ENCODE assay signal across 24 cellular contexts in the genomic region with DNA sequence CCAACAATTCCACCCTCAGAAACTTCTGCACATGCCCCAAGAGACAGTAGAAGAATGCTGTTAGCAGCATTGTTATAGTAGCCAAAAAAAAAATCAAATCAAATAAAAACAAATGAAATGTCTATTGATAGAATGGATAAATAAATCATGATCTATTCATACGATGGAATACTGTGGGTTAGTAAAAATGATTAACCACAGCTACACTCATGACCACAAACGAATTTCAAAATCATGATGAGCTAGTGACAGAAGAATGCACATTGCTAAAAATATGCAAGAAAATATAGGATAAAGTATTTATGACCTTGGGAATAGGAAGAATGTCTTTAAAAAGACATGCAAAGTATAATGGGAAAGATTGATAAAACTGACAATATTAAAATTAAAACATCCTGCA. TPM values are rescaled to one million over a fixed set of nuclear protein-coding genes. Genes with fewer than 3 reads are reported as not detected.
DNase-seq lines count a peak whose midpoint lies in the region; ATAC-seq and TF ChIP-seq lines count a peak whose summit lies in the region.
"Had no signal": no experiment of that assay in that cellular context is flagged by ENCODE, and none has a peak within 500 bp of the region (broad histone marks: within the 10 kb centered on the region; RNA-seq: fewer than 3 reads in every experiment).

No MANE protein-coding gene starts in this region.

- H3K9me3 Mint-ChIP-seq in mesothelial cell of epicardium: peaks cover 6% of the 10 kb centered on the region
- H3K9me3 Mint-ChIP-seq: activated CD4-positive, alpha-beta T cell treated with anti-CD3 and anti-CD28 coated beads, Interleukin-2, amount 10 ng/mL, durations not matched to agents 7 days and 5 days; activated naive CD4-positive, alpha-beta T cell treated with anti-CD3 and anti-CD28 coated beads, Interleukin-2, amount 50 U/mL, for 72 hours; central memory CD8-positive, alpha-beta T cell had no signal

- H3K27ac Mint-ChIP-seq in mesothelial cell of epicardium: no peak overlapping the region
- H3K27ac Mint-ChIP-seq: activated CD4-positive, alpha-beta T cell treated with anti-CD3 and anti-CD28 coated beads, Interleukin-2, amount 10 ng/mL, durations not matched to agents 7 days and 5 days; activated naive CD4-positive, alpha-beta T cell treated with anti-CD3 and anti-CD28 coated beads, Interleukin-2, amount 50 U/mL, for 72 hours; B cell had no signal

- H3K27me3 Mint-ChIP-seq in mesothelial cell of epicardium (ENCODE audit: low read depth): peaks cover 51% of the 10 kb centered on the region

- POLR2A ChIA-PET in AG04450 (lab: Yijun Ruan, JAX): interaction anchor here (0.9 kb wide), 1 partner anchor 103 kb away, joined by 3 read pairs; no protein-coding TSS in a partner anchor

- H3K4me3 ChIP-seq in AG04450 (ENCODE audit: low read depth, low read length) (no peak overlapping the region), astrocyte of the spinal cord (ENCODE audit: low read depth, low read length) (no peak overlapping the region)
- H3K4me3 ChIP-seq: hepatocyte, mucosa of descending colon, stomach, vagina had no signal

- H3K4me1 Mint-ChIP-seq in mesothelial cell of epicardium: peaks cover 6% of the 10 kb centered on the region
- H3K4me1 Mint-ChIP-seq: activated CD4-positive, alpha-beta T cell treated with anti-CD3 and anti-CD28 coated beads, Interleukin-2, amount 10 ng/mL, durations not matched to agents 7 days and 5 days; B cell; central memory CD8-positive, alpha-beta T cell had no signal

- no peak overlapping the region for H3K27ac ChIP-seq in AG04450 (ENCODE audit: low read depth, low read length)
- H3K27ac ChIP-seq: hepatocyte, stomach, vagina had no signal

- H3K4me3 Mint-ChIP-seq in mesothelial cell of epicardium: no peak overlapping the region
- H3K4me3 Mint-ChIP-seq: activated CD4-positive, alpha-beta T cell treated with anti-CD3 and anti-CD28 coated beads, Interleukin-2, amount 10 ng/mL, durations not matched to agents 7 days and 5 days; B cell; central memory CD8-positive, alpha-beta T cell had no signal

- ATAC-seq in HG02759 (IDR thresholded peaks at IDR 0.05; ENCODE audit: unreplicated experiment) (no peak), esophagus mucosa (no peak), GM18873 (IDR thresholded peaks at IDR 0.05; ENCODE audit: low FRiP score, unreplicated experiment) (no peak)
- ATAC-seq: activated naive CD4-positive, alpha-beta T cell treated with anti-CD3 and anti-CD28 coated beads, Interleukin-2, amount 50 U/mL, for 72 hours; mucosa of descending colon; SK-N-SH treated with all-trans-retinoic acid at 6 μM for 48 hours had no signal

- in situ Hi-C loops in astrocyte of the spinal cord (cut with HindIII; ENCODE audit: low sequenced_read_pairs): no loop called here

- CTCF ChIA-PET in AG04450 (lab: Charles Lee): no interaction called here

- H3K36me3 Mint-ChIP-seq in mesothelial cell of epicardium: no peaks in the 10 kb centered on the region
- H3K36me3 Mint-ChIP-seq: activated naive CD4-positive, alpha-beta T cell treated with anti-CD3 and anti-CD28 coated beads, Interleukin-2, amount 50 U/mL, for 72 hours had no signal

- no peaks in the 10 kb centered on the region; the same call in 1 of the 2 replicates for H3K9me3 ChIP-seq in AG04450 (ENCODE audit: control insufficient read depth, insufficient read depth, low read length)
- H3K9me3 ChIP-seq: mucosa of descending colon, stomach, vagina had no signal

- DNase-seq in AG04450 (ENCODE audit: low read depth, low spot score) (peak; percentile 18), HCEC 1CT (peak; percentile 82), astrocyte of the spinal cord (ENCODE audit: low read depth, low spot score) (peak; percentile 12), foreskin melanocyte (peak; percentile 52), mesothelial cell of epicardium (ENCODE audit: low spot score in 2 of 2, unreplicated experiment in 2 of 2) (no peak)
- DNase-seq: activated CD4-positive, alpha-beta T cell treated with anti-CD3 and anti-CD28 coated beads, Interleukin-2, amount 10 ng/mL, durations not matched to agents 7 days and 5 days; activated T-cell treated with anti-CD3 and anti-CD28 coated beads for 4 hours; DMS153; kidney glomerular epithelial cell; MM.1S; mucosa of descending colon; NCI-H1930; NCI-H510A treated with DMSO at 0.1 percent for 48 hours; OCI-M1; stomach had no signal

- TF ChIP-seq CTCF in AG04450 (IDR thresholded peaks at IDR 0.05; ENCODE audit: low read depth, low read length) (no peak), astrocyte of the spinal cord (IDR thresholded peaks at IDR 0.05; ENCODE audit: low read depth, low read length) (no peak), mesothelial cell of epicardium (IDR thresholded peaks at IDR 0.05; ENCODE audit: unreplicated experiment) (no peak)

- peaks cover 5% of the 10 kb centered on the region for H3K27me3 ChIP-seq in AG04450 (ENCODE audit: control insufficient read depth, insufficient read depth, low read length)
- H3K27me3 ChIP-seq: hepatocyte, vagina had no signal

RNA-seq across cellular contexts. Expression of a gene that starts 57.5 kb away (rescaled TPM):
- polyA plus RNA-seq in AG04450 (2011; rRNA removed): 0.20 and 0.22 TPM in 2 replicates
- polyA minus RNA-seq in AG04450 (2011; rRNA and poly(A)+ RNA removed): 0.22 and 0.23 TPM in 2 replicates
- 0.04 TPM for total RNA-seq in esophagus mucosa
- 0.07 to 0.13 TPM (median 0.09 TPM) in 3 replicates for total RNA-seq in mesothelial cell of epicardium
- total RNA-seq: activated CD4-positive, alpha-beta T cell treated with anti-CD3 and anti-CD28 coated beads, Interleukin-2, amount 10 ng/mL, durations not matched to agents 7 days and 5 days; activated naive CD4-positive, alpha-beta T cell treated with anti-CD3 and anti-CD28 coated beads, Interleukin-2, amount 50 U/mL, for 72 hours; B cell had no signal

Comparison
In these comparisons a context has a peak if more than half of its experiments do, and no peak if none do; other contexts are left out.
1. DNase-seq: peak in AG04450 (single experiment), HCEC 1CT (single experiment), astrocyte of the spinal cord (single experiment) and foreskin melanocyte (single experiment); none in mesothelial cell of epicardium (0 of 2).